In genomic region chrX:118498755-118499154, GRCh38 we compare ENCODE assay signal across 1 cellular context.
TF ChIP-seq lines count a peak whose summit lies in the region.

No MANE protein-coding gene starts in this region.

TF ChIP-seq in H1, 55 proteins besides CTCF, POLR2A, EP300 and RAD21 (continued from another document):
- no peak for TF ChIP-seq SIN3A (conservative IDR thresholded peaks at IDR 0.05 in 1 of 2, IDR thresholded peaks at IDR 0.05 in 1 of 2; ENCODE audit: low read depth in 1 of 2, low read length in 2 of 2)
- TF ChIP-seq GABPA (IDR thresholded peaks at IDR 0.05; ENCODE audit: borderline replicate concordance, insufficient read depth, low read length) = no peak
